In genomic region chr1:24540906-24541710, GRCh38 we compare ENCODE assay signal across 7 cellular contexts. TPM values are rescaled to one million over a fixed set of nuclear protein-coding genes. Genes with fewer than 3 reads are reported as not detected.
DNase-seq lines count a peak whose midpoint lies in the region; ATAC-seq and TF ChIP-seq lines count a peak whose summit lies in the region.

No MANE protein-coding gene starts in this region.

- in situ Hi-C loops in HAP-1 (cut with MboI; ENCODE audit: low sequenced_read_pairs), result no loop called here

- no peaks in the 10 kb centered on the region for H3K36me3 ChIP-seq in HAP-1 (replicated peaks)
- no peaks in the 10 kb centered on the region for H3K36me3 ChIP-seq in PC-9 (ENCODE audit: low read depth)

- no peak for ATAC-seq in effector memory CD8-positive, alpha-beta T cell (replicated peaks)
- no peak for ATAC-seq in HG03039 (IDR thresholded peaks at IDR 0.05; ENCODE audit: unreplicated experiment)

- CTCF ChIA-PET in PC-9 (lab: Charles Lee), result interaction anchor here (0.7 to 2.0 kb wide), 5 partner anchors 29 to 1019 kb away, joined by 3 to 15 read pairs (median 5); partner anchors contain the start of gene NIPAL3

- H3K4me1 ChIP-seq in HAP-1 (peaks cover 44% of the 10 kb centered on the region), PC-9 (replicated peaks; ENCODE audit: insufficient read depth) (peaks cover 41% of the 10 kb centered on the region)

- no peak overlapping the region for H3K4me3 ChIP-seq in HAP-1
- peak overlapping the region; percentile 48; the same call in 1 of the 2 replicates for H3K4me3 ChIP-seq in PC-9
- no peak overlapping the region for H3K4me3 ChIP-seq in skeletal muscle cell (ENCODE audit: low read depth, low read length)

- peak overlapping the region; percentile 83 for H3K27ac ChIP-seq in PC-9

- no TSS peak for BruUV-seq in PC-9 (replicated peaks; lab: Mats Ljungman, UMichigan)

- no peaks in the 10 kb centered on the region for H3K27me3 Mint-ChIP-seq in effector memory CD8-positive, alpha-beta T cell

- no peaks in the 10 kb centered on the region for H3K27me3 ChIP-seq in HAP-1 (ENCODE audit: low read depth)
- H3K27me3 ChIP-seq in PC-9 (ENCODE audit: insufficient read depth, low read depth), result no peaks in the 10 kb centered on the region

- H3K9me3 ChIP-seq in HAP-1, result no peaks in the 10 kb centered on the region
- no peaks in the 10 kb centered on the region for H3K9me3 ChIP-seq in PC-9 (ENCODE audit: insufficient read depth, low read depth)

- H3K79me2 ChIP-seq in PC-9 (ENCODE audit: low read depth), result no peaks in the 10 kb centered on the region

- intact Hi-C loops in PC-9 (cut with micrococcal nuclease; ENCODE audit: unreplicated experiment), result no loop called here

- H3K9me3 Mint-ChIP-seq in effector memory CD8-positive, alpha-beta T cell, result no peaks in the 10 kb centered on the region

- TF ChIP-seq CTCF in PC-9 (conservative IDR thresholded peaks at IDR 0.05), result no peak

- H3K4me1 Mint-ChIP-seq in effector memory CD8-positive, alpha-beta T cell (ENCODE audit: low read depth in 2 of 2), result peaks cover 16 to 20% of the 10 kb centered on the region in 2 donors

- H3F3A ChIP-seq in PC-9 (ENCODE audit: insufficient read depth, low read depth), result peaks cover 23% of the 10 kb centered on the region

- peak overlapping the region; percentile 79 for H3K4me2 ChIP-seq in PC-9

- DNase-seq in HAP-1 (ENCODE audit: low spot score in 2 of 2) (peak; percentile 54 to 61), PC-9 (peak; percentile 22 to 84), skeletal muscle cell (ENCODE audit: low read depth) (peak; percentile 30), amygdala (lab: John Stamatoyannopoulos, UW) (no peak), NCI-H1048 (lab: John Stamatoyannopoulos, UW) (no peak)
- DNase-seq in effector memory CD8-positive, alpha-beta T cell, result no peak

- H2AFZ ChIP-seq in PC-9, result no peak overlapping the region

- peak overlapping the region; percentile 22 to 34 for H3K4me3 Mint-ChIP-seq in effector memory CD8-positive, alpha-beta T cell

- peak overlapping the region; percentile 12 to 19 for H3K27ac Mint-ChIP-seq in effector memory CD8-positive, alpha-beta T cell

- H3K9me2 ChIP-seq in PC-9 (ENCODE audit: insufficient read depth), result no peaks in the 10 kb centered on the region

- no peaks in the 10 kb centered on the region for H4K20me1 ChIP-seq in PC-9 (ENCODE audit: insufficient read depth)

- H3K36me3 Mint-ChIP-seq in effector memory CD8-positive, alpha-beta T cell (ENCODE audit: insufficient read depth), result peaks cover 18% of the 10 kb centered on the region

- POLR2A ChIA-PET in PC-9 (lab: Charles Lee; ENCODE audit: unreplicated experiment), result interaction anchor here (0.7 to 1.0 kb wide), 4 partner anchors 25 to 143 kb away, joined by 3 to 14 read pairs (median 8); no protein-coding TSS in a partner anchor

RNA-seq across cellular contexts. Expression of gene NCMAP, which starts 14.8 kb away (rescaled TPM):
- total RNA-seq in PC-9 (2021), result 0.20 and 0.50 TPM in 2 replicates

RNA-seq across cellular contexts. Expression of gene RCAN3, which starts 38.5 kb away (rescaled TPM):
- 21.9 and 27.4 TPM in 2 replicates for total RNA-seq in PC-9 (2021)

Comparison
In these comparisons a context has a peak if more than half of its experiments do, and no peak if none do; other contexts are left out.
1. DNase-seq: peak in HAP-1 (2 of 2), PC-9 (2 of 2) and skeletal muscle cell (single experiment); none in effector memory CD8-positive, alpha-beta T cell (0 of 3), amygdala (0 of 56) and NCI-H1048 (single experiment).